1 cellular context compared by ENCODE assay signal in the genomic region with DNA sequence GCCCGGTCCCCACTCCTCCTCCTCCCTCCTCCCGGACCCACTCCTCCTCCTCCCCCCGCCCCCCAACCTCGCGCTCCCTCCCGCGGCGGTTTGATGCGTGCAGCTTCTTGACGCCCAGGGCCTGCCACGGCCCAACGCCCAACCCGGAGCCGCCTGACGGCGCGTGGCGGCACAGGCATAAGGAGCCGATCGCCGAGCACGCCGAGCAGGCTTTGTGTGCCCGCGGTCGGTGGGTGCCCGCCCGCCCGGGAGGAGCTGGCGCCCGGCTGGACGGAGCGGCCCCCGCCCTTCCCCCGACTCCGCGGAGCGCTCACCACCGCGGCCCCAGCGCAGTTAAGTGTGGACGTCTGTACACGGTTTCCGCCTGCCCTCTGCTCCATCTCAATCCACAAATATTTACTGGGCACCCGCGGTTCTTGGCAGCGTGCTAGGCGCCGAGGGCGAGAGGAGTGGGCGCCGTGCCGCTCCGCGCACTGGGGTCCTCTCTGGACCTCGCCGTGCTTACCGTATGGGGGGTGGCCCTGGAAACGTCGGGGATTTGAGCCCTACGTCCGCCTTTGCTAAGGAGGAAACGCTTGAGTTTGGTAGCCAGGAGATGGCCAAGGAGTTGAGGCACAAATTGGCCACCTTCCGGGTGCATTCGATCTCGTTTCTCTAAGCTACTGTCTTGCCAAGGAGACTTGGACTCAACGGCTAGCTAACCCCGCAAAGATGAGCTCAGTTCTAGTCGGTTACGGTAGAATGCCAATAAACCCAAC.
TF ChIP-seq lines count a peak whose summit lies in the region.

No MANE protein-coding gene starts in this region.

TF ChIP-seq in K562, 482 proteins besides CTCF, POLR2A, EP300 and RAD21 (continued from another document and continues in another):
- TF ChIP-seq, protein P1, sequence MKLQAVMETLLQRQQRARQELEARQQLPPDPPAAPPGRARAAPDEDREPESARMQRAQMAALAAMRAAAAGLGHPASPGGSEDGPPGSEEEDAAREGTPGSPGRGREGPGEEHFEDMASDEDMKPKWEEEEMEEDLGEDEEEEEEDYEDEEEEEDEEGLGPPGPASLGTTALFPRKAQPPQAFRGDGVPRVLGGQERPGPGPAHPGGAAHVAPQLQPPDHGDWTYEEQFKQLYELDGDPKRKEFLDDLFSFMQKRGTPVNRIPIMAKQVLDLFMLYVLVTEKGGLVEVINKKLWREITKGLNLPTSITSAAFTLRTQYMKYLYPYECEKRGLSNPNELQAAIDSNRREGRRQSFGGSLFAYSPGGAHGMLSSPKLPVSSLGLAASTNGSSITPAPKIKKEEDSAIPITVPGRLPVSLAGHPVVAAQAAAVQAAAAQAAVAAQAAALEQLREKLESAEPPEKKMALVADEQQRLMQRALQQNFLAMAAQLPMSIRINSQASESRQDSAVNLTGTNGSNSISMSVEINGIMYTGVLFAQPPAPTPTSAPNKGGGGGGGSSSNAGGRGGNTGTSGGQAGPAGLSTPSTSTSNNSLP (IDR thresholded peaks at IDR 0.05; ENCODE audit: borderline replicate concordance, low read depth, low read length) = no peak
- no peak for TF ChIP-seq TRIM24 (IDR thresholded peaks at IDR 0.05)
- TF ChIP-seq HNRNPUL1 (IDR thresholded peaks at IDR 0.05; ENCODE audit: low read length) = no peak
- TF ChIP-seq TSC22D4 (tag; IDR thresholded peaks at IDR 0.05) = no peak
- no peak for TF ChIP-seq EZH2 (IDR thresholded peaks at IDR 0.05; ENCODE audit: borderline replicate concordance, low read depth, low read length)
- no peak for TF ChIP-seq PHB (CRISPR knock-in tag; IDR thresholded peaks at IDR 0.05)
- TF ChIP-seq TEAD2 (tag; IDR thresholded peaks at IDR 0.05) = no peak
- TF ChIP-seq STAT5A (IDR thresholded peaks at IDR 0.05; ENCODE audit: borderline replicate concordance, low read length) = no peak
- no peak for TF ChIP-seq EHMT2 (IDR thresholded peaks at IDR 0.05)
- TF ChIP-seq ZZZ3 (IDR thresholded peaks at IDR 0.05) = no peak
- no peak for TF ChIP-seq RBM17 (IDR thresholded peaks at IDR 0.05; ENCODE audit: borderline replicate concordance, low read depth, low read length)
- no peak for TF ChIP-seq MCM3 (IDR thresholded peaks at IDR 0.05)
- TF ChIP-seq SUPT5H (IDR thresholded peaks at IDR 0.05) = peak; percentile 57
- no peak for TF ChIP-seq YBX1 (IDR thresholded peaks at IDR 0.05)
- TF ChIP-seq, protein P2, sequence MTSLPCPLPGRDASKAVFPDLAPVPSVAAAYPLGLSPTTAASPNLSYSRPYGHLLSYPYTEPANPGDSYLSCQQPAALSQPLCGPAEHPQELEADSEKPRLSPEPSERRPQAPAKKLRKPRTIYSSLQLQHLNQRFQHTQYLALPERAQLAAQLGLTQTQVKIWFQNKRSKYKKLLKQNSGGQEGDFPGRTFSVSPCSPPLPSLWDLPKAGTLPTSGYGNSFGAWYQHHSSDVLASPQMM (CRISPR knock-in tag; IDR thresholded peaks at IDR 0.05) = no peak
- no peak for TF ChIP-seq ELF4 (CRISPR knock-in tag; IDR thresholded peaks at IDR 0.05)
- no peak for TF ChIP-seq KDM2B (CRISPR knock-in tag; IDR thresholded peaks at IDR 0.05)
- peak; percentile 62 for TF ChIP-seq ZFX (CRISPR knock-in tag; IDR thresholded peaks at IDR 0.05)
- no peak for TF ChIP-seq PURB (CRISPR knock-in tag; IDR thresholded peaks at IDR 0.05; ENCODE audit: low read depth)
- TF ChIP-seq, protein P3, sequence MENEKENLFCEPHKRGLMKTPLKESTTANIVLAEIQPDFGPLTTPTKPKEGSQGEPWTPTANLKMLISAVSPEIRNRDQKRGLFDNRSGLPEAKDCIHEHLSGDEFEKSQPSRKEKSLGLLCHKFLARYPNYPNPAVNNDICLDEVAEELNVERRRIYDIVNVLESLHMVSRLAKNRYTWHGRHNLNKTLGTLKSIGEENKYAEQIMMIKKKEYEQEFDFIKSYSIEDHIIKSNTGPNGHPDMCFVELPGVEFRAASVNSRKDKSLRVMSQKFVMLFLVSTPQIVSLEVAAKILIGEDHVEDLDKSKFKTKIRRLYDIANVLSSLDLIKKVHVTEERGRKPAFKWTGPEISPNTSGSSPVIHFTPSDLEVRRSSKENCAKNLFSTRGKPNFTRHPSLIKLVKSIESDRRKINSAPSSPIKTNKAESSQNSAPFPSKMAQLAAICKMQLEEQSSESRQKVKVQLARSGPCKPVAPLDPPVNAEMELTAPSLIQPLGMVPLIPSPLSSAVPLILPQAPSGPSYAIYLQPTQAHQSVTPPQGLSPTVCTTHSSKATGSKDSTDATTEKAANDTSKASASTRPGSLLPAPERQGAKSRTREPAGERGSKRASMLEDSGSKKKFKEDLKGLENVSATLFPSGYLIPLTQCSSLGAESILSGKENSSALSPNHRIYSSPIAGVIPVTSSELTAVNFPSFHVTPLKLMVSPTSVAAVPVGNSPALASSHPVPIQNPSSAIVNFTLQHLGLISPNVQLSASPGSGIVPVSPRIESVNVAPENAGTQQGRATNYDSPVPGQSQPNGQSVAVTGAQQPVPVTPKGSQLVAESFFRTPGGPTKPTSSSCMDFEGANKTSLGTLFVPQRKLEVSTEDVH (IDR thresholded peaks at IDR 0.05; ENCODE audit: low read depth, partially characterized antibody) = no peak
- TF ChIP-seq ZNF354B (CRISPR knock-in tag; IDR thresholded peaks at IDR 0.05) = no peak
- no peak for TF ChIP-seq POU5F1 (IDR thresholded peaks at IDR 0.05; ENCODE audit: borderline replicate concordance, low read depth, low read length, partially characterized antibody)
- TF ChIP-seq DACH1 (IDR thresholded peaks at IDR 0.05; ENCODE audit: partially characterized antibody) = no peak
- TF ChIP-seq SMARCA5 (IDR thresholded peaks at IDR 0.05) = no peak
- TF ChIP-seq RNF2 (IDR thresholded peaks at IDR 0.05) = peak; percentile 73; the same call in 1 of the 2 replicates
- TF ChIP-seq, protein P4, sequence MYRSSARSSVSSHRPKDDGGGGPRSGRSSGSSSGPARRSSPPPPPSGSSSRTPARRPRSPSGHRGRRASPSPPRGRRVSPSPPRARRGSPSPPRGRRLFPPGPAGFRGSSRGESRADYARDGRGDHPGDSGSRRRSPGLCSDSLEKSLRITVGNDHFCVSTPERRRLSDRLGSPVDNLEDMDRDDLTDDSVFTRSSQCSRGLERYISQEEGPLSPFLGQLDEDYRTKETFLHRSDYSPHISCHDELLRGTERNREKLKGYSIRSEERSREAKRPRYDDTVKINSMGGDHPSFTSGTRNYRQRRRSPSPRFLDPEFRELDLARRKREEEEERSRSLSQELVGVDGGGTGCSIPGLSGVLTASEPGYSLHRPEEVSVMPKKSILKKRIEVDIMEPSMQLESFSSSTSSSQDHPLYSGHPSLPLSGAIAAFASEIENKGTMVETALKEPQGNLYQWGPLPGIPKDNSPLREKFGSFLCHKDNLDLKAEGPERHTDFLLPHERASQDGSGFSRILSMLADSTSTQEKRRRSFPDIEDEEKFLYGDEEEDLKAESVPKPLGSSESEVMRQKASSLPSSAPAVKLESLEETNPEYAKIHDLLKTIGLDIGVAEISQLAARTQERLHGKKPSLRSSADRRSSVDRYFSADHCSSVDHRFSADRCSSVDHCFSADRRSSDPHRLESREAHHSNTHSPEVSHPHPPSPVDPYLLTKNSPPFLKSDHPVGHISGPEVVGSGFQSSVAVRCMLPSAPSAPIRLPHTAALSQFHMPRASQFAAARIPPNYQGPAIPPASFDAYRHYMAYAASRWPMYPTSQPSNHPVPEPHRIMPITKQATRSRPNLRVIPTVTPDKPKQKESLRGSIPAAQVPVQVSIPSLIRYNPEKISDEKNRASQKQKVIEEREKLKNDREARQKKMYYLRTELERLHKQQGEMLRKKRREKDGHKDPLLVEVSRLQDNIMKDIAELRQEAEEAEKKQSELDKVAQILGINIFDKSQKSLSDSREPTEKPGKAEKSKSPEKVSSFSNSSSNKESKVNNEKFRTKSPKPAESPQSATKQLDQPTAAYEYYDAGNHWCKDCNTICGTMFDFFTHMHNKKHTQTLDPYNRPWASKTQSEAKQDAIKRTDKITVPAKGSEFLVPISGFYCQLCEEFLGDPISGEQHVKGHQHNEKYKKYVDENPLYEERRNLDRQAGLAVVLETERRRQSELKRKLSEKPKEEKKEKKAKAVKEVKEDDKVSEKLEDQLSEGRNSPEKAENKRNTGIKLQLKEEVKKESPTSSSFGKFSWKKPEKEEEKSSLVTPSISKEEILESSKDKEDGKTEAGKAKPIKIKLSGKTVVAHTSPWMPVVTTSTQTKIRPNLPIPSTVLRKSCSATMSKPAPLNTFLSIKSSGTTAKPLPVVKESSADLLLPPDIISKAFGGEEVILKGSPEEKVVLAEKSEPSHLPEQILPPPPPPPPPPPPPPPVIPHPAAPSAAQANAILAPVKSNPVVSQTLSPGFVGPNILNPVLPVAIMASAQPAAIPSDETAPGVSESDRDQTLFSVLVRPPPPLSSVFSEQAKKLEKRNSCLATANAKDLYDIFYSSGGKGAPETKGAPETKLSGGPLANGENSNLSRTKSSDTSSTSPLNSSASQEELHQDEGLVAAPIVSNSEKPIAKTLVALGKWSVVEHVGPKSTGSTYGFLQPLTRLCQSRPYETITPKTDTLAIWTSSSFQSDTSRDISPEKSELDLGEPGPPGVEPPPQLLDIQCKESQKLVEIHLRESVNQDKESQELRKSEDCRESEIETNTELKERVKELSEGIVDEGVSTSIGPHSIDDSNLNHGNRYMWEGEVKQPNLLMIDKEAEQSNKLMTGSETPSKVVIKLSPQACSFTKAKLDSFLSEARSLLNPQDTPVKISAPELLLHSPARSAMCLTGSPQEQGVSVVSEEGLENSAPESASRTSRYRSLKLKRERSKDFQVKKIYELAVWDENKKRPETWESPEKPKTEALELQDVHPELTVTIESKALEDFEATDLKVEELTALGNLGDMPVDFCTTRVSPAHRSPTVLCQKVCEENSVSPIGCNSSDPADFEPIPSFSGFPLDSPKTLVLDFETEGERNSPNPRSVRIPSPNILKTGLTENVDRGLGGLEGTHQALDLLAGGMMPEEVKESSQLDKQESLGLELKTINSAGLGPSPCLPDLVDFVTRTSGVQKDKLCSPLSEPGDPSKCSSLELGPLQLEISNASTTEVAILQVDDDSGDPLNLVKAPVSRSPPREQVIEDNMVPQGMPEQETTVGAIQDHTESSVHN (IDR thresholded peaks at IDR 0.05; ENCODE audit: borderline replicate concordance in 1 of 2, low read depth in 1 of 2) = no peak
- TF ChIP-seq ZBTB7A (IDR thresholded peaks at IDR 0.05; ENCODE audit: borderline replicate concordance, control insufficient read depth, low read depth, low read length) = peak; percentile 80; the same call in 1 of the 2 replicates
- peak; percentile 51; the same call in 1 of the 2 replicates for TF ChIP-seq ZNF143 (CRISPR knock-in tag; IDR thresholded peaks at IDR 0.05)
- TF ChIP-seq IFI16 (CRISPR knock-in tag; IDR thresholded peaks at IDR 0.05) = no peak
- TF ChIP-seq, protein P5, sequence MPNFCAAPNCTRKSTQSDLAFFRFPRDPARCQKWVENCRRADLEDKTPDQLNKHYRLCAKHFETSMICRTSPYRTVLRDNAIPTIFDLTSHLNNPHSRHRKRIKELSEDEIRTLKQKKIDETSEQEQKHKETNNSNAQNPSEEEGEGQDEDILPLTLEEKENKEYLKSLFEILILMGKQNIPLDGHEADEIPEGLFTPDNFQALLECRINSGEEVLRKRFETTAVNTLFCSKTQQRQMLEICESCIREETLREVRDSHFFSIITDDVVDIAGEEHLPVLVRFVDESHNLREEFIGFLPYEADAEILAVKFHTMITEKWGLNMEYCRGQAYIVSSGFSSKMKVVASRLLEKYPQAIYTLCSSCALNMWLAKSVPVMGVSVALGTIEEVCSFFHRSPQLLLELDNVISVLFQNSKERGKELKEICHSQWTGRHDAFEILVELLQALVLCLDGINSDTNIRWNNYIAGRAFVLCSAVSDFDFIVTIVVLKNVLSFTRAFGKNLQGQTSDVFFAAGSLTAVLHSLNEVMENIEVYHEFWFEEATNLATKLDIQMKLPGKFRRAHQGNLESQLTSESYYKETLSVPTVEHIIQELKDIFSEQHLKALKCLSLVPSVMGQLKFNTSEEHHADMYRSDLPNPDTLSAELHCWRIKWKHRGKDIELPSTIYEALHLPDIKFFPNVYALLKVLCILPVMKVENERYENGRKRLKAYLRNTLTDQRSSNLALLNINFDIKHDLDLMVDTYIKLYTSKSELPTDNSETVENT (CRISPR knock-in tag; IDR thresholded peaks at IDR 0.05) = peak; percentile 39; the same call in 1 of the 2 replicates
- TF ChIP-seq, protein P6, sequence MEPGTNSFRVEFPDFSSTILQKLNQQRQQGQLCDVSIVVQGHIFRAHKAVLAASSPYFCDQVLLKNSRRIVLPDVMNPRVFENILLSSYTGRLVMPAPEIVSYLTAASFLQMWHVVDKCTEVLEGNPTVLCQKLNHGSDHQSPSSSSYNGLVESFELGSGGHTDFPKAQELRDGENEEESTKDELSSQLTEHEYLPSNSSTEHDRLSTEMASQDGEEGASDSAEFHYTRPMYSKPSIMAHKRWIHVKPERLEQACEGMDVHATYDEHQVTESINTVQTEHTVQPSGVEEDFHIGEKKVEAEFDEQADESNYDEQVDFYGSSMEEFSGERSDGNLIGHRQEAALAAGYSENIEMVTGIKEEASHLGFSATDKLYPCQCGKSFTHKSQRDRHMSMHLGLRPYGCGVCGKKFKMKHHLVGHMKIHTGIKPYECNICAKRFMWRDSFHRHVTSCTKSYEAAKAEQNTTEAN (CRISPR knock-in tag; IDR thresholded peaks at IDR 0.05) = no peak
- no peak for TF ChIP-seq BCOR (IDR thresholded peaks at IDR 0.05)
- TF ChIP-seq, protein P7, sequence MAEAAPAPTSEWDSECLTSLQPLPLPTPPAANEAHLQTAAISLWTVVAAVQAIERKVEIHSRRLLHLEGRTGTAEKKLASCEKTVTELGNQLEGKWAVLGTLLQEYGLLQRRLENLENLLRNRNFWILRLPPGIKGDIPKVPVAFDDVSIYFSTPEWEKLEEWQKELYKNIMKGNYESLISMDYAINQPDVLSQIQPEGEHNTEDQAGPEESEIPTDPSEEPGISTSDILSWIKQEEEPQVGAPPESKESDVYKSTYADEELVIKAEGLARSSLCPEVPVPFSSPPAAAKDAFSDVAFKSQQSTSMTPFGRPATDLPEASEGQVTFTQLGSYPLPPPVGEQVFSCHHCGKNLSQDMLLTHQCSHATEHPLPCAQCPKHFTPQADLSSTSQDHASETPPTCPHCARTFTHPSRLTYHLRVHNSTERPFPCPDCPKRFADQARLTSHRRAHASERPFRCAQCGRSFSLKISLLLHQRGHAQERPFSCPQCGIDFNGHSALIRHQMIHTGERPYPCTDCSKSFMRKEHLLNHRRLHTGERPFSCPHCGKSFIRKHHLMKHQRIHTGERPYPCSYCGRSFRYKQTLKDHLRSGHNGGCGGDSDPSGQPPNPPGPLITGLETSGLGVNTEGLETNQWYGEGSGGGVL (CRISPR knock-in tag; IDR thresholded peaks at IDR 0.05) = no peak
- 0 out of 4 replicates have a peak, but pooled peaks of 1 of the 2 experiments have one; percentile 43 for TF ChIP-seq TBL1XR1 (IDR thresholded peaks at IDR 0.05; ENCODE audit: low read length in 2 of 2)
- TF ChIP-seq WHSC1 (IDR thresholded peaks at IDR 0.05; ENCODE audit: low read length) = no peak
- peak; percentile 12 for TF ChIP-seq FIP1L1 (IDR thresholded peaks at IDR 0.05; ENCODE audit: low read depth, low read length, poor library complexity, severe bottlenecking)
